In genomic region chr14:33932033-33932432, GRCh38 we compare ENCODE assay signal across 14 cellular contexts. TPM values are rescaled to one million over a fixed set of nuclear protein-coding genes. Genes with fewer than 3 reads are reported as not detected.
DNase-seq lines count a peak whose midpoint lies in the region; ATAC-seq and TF ChIP-seq lines count a peak whose summit lies in the region.
"Had no signal": no experiment of that assay in that cellular context is flagged by ENCODE, and none has a peak within 500 bp of the region (broad histone marks: within the 10 kb centered on the region; RNA-seq: fewer than 3 reads in every experiment).

No MANE protein-coding gene starts in this region.

- no peak for TF ChIP-seq CTCF in right atrium auricular region (IDR thresholded peaks at IDR 0.05)
- TF ChIP-seq CTCF in endodermal cell (conservative IDR thresholded peaks at IDR 0.05): no peak
- no peak for TF ChIP-seq CTCF in vagina (IDR thresholded peaks at IDR 0.05)

- no peak overlapping the region for H3K4me3 Mint-ChIP-seq in endodermal cell
- H3K4me3 Mint-ChIP-seq in activated CD4-positive, alpha-beta T cell treated with anti-CD3 and anti-CD28 coated beads, Interleukin-2, amount 10 ng/mL, durations not matched to agents 24 days and 14 days: no peak overlapping the region

- H3K27ac ChIP-seq in right atrium auricular region: peak overlapping the region; percentile 49 to 68
- H3K27ac ChIP-seq in HUES64 (ENCODE audit: low read depth, low read length): peak overlapping the region; percentile 6
- no peak overlapping the region for H3K27ac ChIP-seq in endodermal cell (ENCODE audit: low read depth, low read length)
- H3K27ac ChIP-seq in vagina: no peak overlapping the region
- H3K27ac ChIP-seq in caudate nucleus (ENCODE audit: low read depth, low read length): no peak overlapping the region
- H3K27ac ChIP-seq: BLaER1 treated with 17β-estradiol and CSF1 and Interleukin-3, amounts not matched to agents 10 nM and 100 nM had no signal

- H3K4me1 ChIP-seq in right atrium auricular region: peaks cover 0 to 33% of the 10 kb centered on the region in 2 donors
- H3K4me1 ChIP-seq in HUES64 (ENCODE audit: insufficient read depth, low read length): peaks cover 60% of the 10 kb centered on the region
- peaks cover 12% of the 10 kb centered on the region for H3K4me1 ChIP-seq in endodermal cell (ENCODE audit: control insufficient read depth, insufficient read depth, low read length)
- peaks cover 10% of the 10 kb centered on the region for H3K4me1 ChIP-seq in vagina

- intact Hi-C loops in Right ventricle myocardium inferior (cut with DNase I) (loop anchor here (5.0 kb wide), 1 partner anchor 85 kb away; no protein-coding TSS in a partner anchor), vagina (cut with DNase I) (no loop called here)
- intact Hi-C loops in activated CD4-positive, alpha-beta T cell treated with anti-CD3 and anti-CD28 coated beads, Interleukin-2, amount 10 ng/mL, durations not matched to agents 24 days and 14 days (cut with micrococcal nuclease): no loop called here

- H3K4me3 ChIP-seq in right atrium auricular region (no peak overlapping the region), HUES64 (ENCODE audit: low read length) (no peak overlapping the region), endodermal cell (ENCODE audit: low read length) (no peak overlapping the region), vagina (no peak overlapping the region)
- H3K4me3 ChIP-seq: BLaER1 treated with 17β-estradiol and CSF1 and Interleukin-3, amounts not matched to agents 10 nM and 100 nM; K562 had no signal

- H3K36me3 Mint-ChIP-seq in endodermal cell (ENCODE audit: low read depth): peaks cover 23% of the 10 kb centered on the region
- peaks cover 60% of the 10 kb centered on the region for H3K36me3 Mint-ChIP-seq in activated CD4-positive, alpha-beta T cell treated with anti-CD3 and anti-CD28 coated beads, Interleukin-2, amount 10 ng/mL, durations not matched to agents 24 days and 14 days (ENCODE audit: low read depth)
- H3K36me3 Mint-ChIP-seq: CD4-positive, CD25-positive, alpha-beta regulatory T cell had no signal

- H3K4me1 Mint-ChIP-seq in endodermal cell: peaks cover 56% of the 10 kb centered on the region
- peaks cover 21% of the 10 kb centered on the region for H3K4me1 Mint-ChIP-seq in activated CD4-positive, alpha-beta T cell treated with anti-CD3 and anti-CD28 coated beads, Interleukin-2, amount 10 ng/mL, durations not matched to agents 24 days and 14 days
- H3K4me1 Mint-ChIP-seq: CD4-positive, CD25-positive, alpha-beta regulatory T cell had no signal

- peak overlapping the region; percentile 22 for H3K27ac Mint-ChIP-seq in endodermal cell
- no peak overlapping the region for H3K27ac Mint-ChIP-seq in activated CD4-positive, alpha-beta T cell treated with anti-CD3 and anti-CD28 coated beads, Interleukin-2, amount 10 ng/mL, durations not matched to agents 24 days and 14 days
- H3K27ac Mint-ChIP-seq: CD4-positive, CD25-positive, alpha-beta regulatory T cell had no signal

- H3K36me3 ChIP-seq in right atrium auricular region (peaks cover 34% of the 10 kb centered on the region), HUES64 (ENCODE audit: insufficient read depth, low read length) (peaks cover 37% of the 10 kb centered on the region), endodermal cell (ENCODE audit: control insufficient read depth, insufficient read depth, low read length) (peaks cover 28% of the 10 kb centered on the region), vagina (no peaks in the 10 kb centered on the region)
- H3K36me3 ChIP-seq: BLaER1 treated with 17β-estradiol and CSF1 and Interleukin-3, amounts not matched to agents 10 nM and 100 nM had no signal

- no peak for TF ChIP-seq POLR2A in vagina (IDR thresholded peaks at IDR 0.05)

- H3K9me3 ChIP-seq in right atrium auricular region: no peaks in the 10 kb centered on the region
- H3K9me3 ChIP-seq in HUES64 (ENCODE audit: insufficient read depth, low read depth, low read length): no peaks in the 10 kb centered on the region
- no peaks in the 10 kb centered on the region for H3K9me3 ChIP-seq in endodermal cell (ENCODE audit: control insufficient read depth, low read length)
- no peaks in the 10 kb centered on the region for H3K9me3 ChIP-seq in vagina
- H3K9me3 ChIP-seq: BLaER1 treated with 17β-estradiol and CSF1 and Interleukin-3, amounts not matched to agents 10 nM and 100 nM had no signal

- no peak for ATAC-seq in Right ventricle myocardium inferior
- ATAC-seq: K562 had no signal

- no peak for DNase-seq in right atrium auricular region (ENCODE audit: low spot score)
- DNase-seq in Right ventricle myocardium inferior (ENCODE audit: missing footprints): no peak
- no peak for DNase-seq in endodermal cell
- no peak for DNase-seq in vagina (ENCODE audit: extremely low spot score in 2 of 2)
- no peak for DNase-seq in caudate nucleus (lab: John Stamatoyannopoulos, UW)
- DNase-seq in activated CD4-positive, alpha-beta T cell treated with anti-CD3 and anti-CD28 coated beads, Interleukin-2, amount 10 ng/mL, durations not matched to agents 24 days and 14 days: no peak
- DNase-seq: ACHN; CD4-positive, CD25-positive, alpha-beta regulatory T cell; DMS53; GF-D8 had no signal

- WGBS in HUES64: 95% methylated on average over 3 of the region's 3 CpGs
- WGBS in endodermal cell (ENCODE audit: insufficient coverage in 1 of 2, insufficient read length in 1 of 2), 2 experiments: 85 to 93% methylated on average over 3 of the region's 3 CpGs

- no peaks in the 10 kb centered on the region for H3K9me3 Mint-ChIP-seq in endodermal cell
- H3K9me3 Mint-ChIP-seq in activated CD4-positive, alpha-beta T cell treated with anti-CD3 and anti-CD28 coated beads, Interleukin-2, amount 10 ng/mL, durations not matched to agents 24 days and 14 days: peaks cover 13% of the 10 kb centered on the region

- H3K9ac ChIP-seq in HUES64 (ENCODE audit: low read depth, low read length) (no peak overlapping the region), endodermal cell (ENCODE audit: extremely low read depth, low read length, poor library complexity, severe bottlenecking) (no peak overlapping the region)
- H3K9ac ChIP-seq: BLaER1 treated with 17β-estradiol and CSF1 and Interleukin-3, amounts not matched to agents 10 nM and 100 nM had no signal

- H3K27me3 ChIP-seq in right atrium auricular region (no peaks in the 10 kb centered on the region), HUES64 (ENCODE audit: insufficient read depth, low read length) (no peaks in the 10 kb centered on the region), endodermal cell (ENCODE audit: control insufficient read depth, insufficient read depth, low read length, poor library complexity, severe bottlenecking) (peaks cover 15% of the 10 kb centered on the region), vagina (no peaks in the 10 kb centered on the region)
- H3K27me3 ChIP-seq: BLaER1 treated with 17β-estradiol and CSF1 and Interleukin-3, amounts not matched to agents 10 nM and 100 nM had no signal

- H3K27me3 Mint-ChIP-seq in endodermal cell (ENCODE audit: insufficient read depth): peaks cover 18% of the 10 kb centered on the region
- no peaks in the 10 kb centered on the region for H3K27me3 Mint-ChIP-seq in activated CD4-positive, alpha-beta T cell treated with anti-CD3 and anti-CD28 coated beads, Interleukin-2, amount 10 ng/mL, durations not matched to agents 24 days and 14 days
- H3K27me3 Mint-ChIP-seq: CD4-positive, CD25-positive, alpha-beta regulatory T cell had no signal

RNA-seq across cellular contexts. Expression of gene EGLN3, which starts 18.8 kb away (rescaled TPM):
- 100 to 1,000 TPM in 1 of 2 donors, 10 to 100 TPM in 1; 35.5 to 122 TPM for total RNA-seq in right atrium auricular region
- total RNA-seq in Right ventricle myocardium inferior: 136 TPM
- 19.5 TPM for polyA plus RNA-seq in HUES64 (2013, experiment 1 of 2)
- 18.1 TPM for polyA plus RNA-seq in HUES64 (2013, experiment 2 of 2)
- 10 to 100 TPM; 13.4 to 18.1 TPM for total RNA-seq in endodermal cell
- 12.6 TPM for polyA plus RNA-seq in endodermal cell (2013, experiment 1 of 2)
- polyA plus RNA-seq in endodermal cell (2013, experiment 2 of 2): 14.5 TPM
- 10.3 TPM for total RNA-seq in vagina
- total RNA-seq in activated CD4-positive, alpha-beta T cell treated with anti-CD3 and anti-CD28 coated beads, Interleukin-2, amount 10 ng/mL, durations not matched to agents 24 days and 14 days: 17.4 and 17.6 TPM in 2 replicates
- total RNA-seq: HT1080 had no signal

Comparison
In these comparisons a context has a peak if more than half of its experiments do, and no peak if none do; other contexts are left out.
1. H3K27ac ChIP-seq: peak in right atrium auricular region (2 of 2) and HUES64 (single experiment); none in endodermal cell (single experiment), vagina (single experiment) and caudate nucleus (single experiment).